Comparison of ENCODE assay signal across 8 cellular contexts in the genomic region with DNA sequence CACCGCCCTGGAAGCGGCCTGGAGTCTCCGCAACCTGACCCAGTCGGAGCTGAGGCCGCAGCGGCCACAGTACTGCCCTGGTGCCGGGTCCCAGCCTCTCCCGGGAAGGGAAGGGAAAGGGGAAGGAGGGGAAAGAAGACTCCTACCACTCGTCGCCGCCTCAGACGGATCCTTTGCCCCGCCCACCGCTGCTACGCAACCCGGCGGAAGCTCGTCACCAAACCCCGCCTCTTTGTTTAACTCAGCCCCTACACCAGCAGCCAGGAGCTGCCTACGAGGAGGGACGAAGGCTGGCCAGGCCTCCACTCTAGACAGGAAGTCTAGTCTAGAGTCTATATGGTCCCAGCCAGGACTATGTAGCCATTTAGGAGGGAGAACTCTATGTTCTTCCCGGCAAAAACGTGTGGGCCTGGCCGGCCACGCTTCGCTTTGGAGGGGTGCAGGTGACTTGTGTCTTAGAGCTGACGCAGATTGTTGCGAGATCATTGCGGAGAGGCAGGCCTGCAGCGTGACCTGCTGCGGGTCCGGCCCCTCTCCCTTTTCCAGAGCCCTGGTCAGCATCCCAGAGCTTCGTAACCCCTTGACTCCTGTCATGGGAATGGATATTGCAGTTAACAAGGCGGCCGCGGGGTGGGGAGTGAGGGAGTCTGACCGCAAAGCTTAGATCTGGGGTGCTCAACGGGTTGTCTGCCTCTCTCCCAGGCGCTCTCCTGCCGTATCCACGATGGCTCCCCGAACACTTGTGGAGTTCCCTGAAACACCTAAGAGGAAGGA. TPM values are rescaled to one million over a fixed set of nuclear protein-coding genes. Genes with fewer than 3 reads are reported as not detected.
DNase-seq lines count a peak whose midpoint lies in the region; ATAC-seq and TF ChIP-seq lines count a peak whose summit lies in the region.

Gene RNF41, minus strand, starts transcription at position 166 of the 774 bp plus-strand sequence. CDS start 7,875 bp downstream, outside the sequence.

- H3K27ac Mint-ChIP-seq in activated CD4-positive, alpha-beta T cell treated with anti-CD3 and anti-CD28 coated beads, Interleukin-2, amount 10 ng/mL, durations not matched to agents 24 days and 14 days = peak within 1 kb of the TSS; percentile 95

- H3K4me3 ChIP-seq in BJ (ENCODE audit: low read depth, low read length) (peak within 1 kb of the TSS; percentile 91), coronary artery (peak within 1 kb of the TSS; percentile 85)

- H3K27me3 ChIP-seq in BJ (ENCODE audit: control insufficient read depth, insufficient read depth, low read length) = no peaks in the 10 kb centered on the region

- intact Hi-C loops in activated CD4-positive, alpha-beta T cell treated with anti-CD3 and anti-CD28 coated beads, Interleukin-2, amount 10 ng/mL, durations not matched to agents 24 days and 14 days (cut with micrococcal nuclease) = loop anchor here (1.0 to 5.0 kb wide), 4 partner anchors 69 to 405 kb away; partner anchors contain the start of genes CS, MYL6B, ORMDL2 and SARNP
- intact Hi-C loops in left colon (cut with DNase I, micrococcal nuclease) = no loop called here

- peaks cover 39% of the 10 kb centered on the region for H3K4me1 Mint-ChIP-seq in activated CD4-positive, alpha-beta T cell treated with anti-CD3 and anti-CD28 coated beads, Interleukin-2, amount 10 ng/mL, durations not matched to agents 24 days and 14 days

- TF ChIP-seq CTCF in BJ (IDR thresholded peaks at IDR 0.05; ENCODE audit: insufficient read depth, low read depth, low read length) (no peak), coronary artery (IDR thresholded peaks at IDR 0.05) (no peak)

- CTCF ChIA-PET in BJ (lab: Yijun Ruan, JAX) = interaction anchor here (0.6 to 4.2 kb wide), 20 partner anchors 10 to 270 kb away, joined by 3 to 132 read pairs (median 4); partner anchors contain the start of genes ANKRD52, COQ10A, MYL6B and SMARCC2

- POLR2A ChIA-PET in BJ (lab: Charles Lee) = interaction anchor here (0.8 to 2.2 kb wide), 8 partner anchors 22 to 248 kb away, joined by 3 to 25 read pairs (median 5); partner anchors contain the start of genes CNPY2, ESYT1, RAB5B and SMARCC2

- H3K27me3 Mint-ChIP-seq in activated CD4-positive, alpha-beta T cell treated with anti-CD3 and anti-CD28 coated beads, Interleukin-2, amount 10 ng/mL, durations not matched to agents 24 days and 14 days = no peaks in the 10 kb centered on the region

- H3K27ac ChIP-seq in coronary artery = peak within 1 kb of the TSS; percentile 95 to 98

- ATAC-seq in GM19324 (IDR thresholded peaks at IDR 0.05; ENCODE audit: low FRiP score, unreplicated experiment) (peak; percentile 78), HG03469 (IDR thresholded peaks at IDR 0.05; ENCODE audit: unreplicated experiment) (peak; percentile 62), left colon (peak; percentile 79)

- DNase-seq in BJ (ENCODE audit: low read depth) (peak; percentile 91), NCI-H526 treated with DMSO at 0.1 percent for 48 hours (lab: John Stamatoyannopoulos, UW) (peak; percentile 92), coronary artery (ENCODE audit: low spot score) (peak; percentile 99), left colon (peak; percentile 98 to 99)
- DNase-seq in activated CD4-positive, alpha-beta T cell treated with anti-CD3 and anti-CD28 coated beads, Interleukin-2, amount 10 ng/mL, durations not matched to agents 24 days and 14 days = peak; percentile 98
- peak; percentile 90 for DNase-seq in stimulated activated CD4-positive, alpha-beta T cell treated with anti-CD3 and anti-CD28 coated beads, Interleukin-1b, Interleukin-23, amount 100 ng/mL, for 48 hours

- peak within 1 kb of the TSS; percentile 100 for H3K4me3 Mint-ChIP-seq in activated CD4-positive, alpha-beta T cell treated with anti-CD3 and anti-CD28 coated beads, Interleukin-2, amount 10 ng/mL, durations not matched to agents 24 days and 14 days

- H3K36me3 Mint-ChIP-seq in activated CD4-positive, alpha-beta T cell treated with anti-CD3 and anti-CD28 coated beads, Interleukin-2, amount 10 ng/mL, durations not matched to agents 24 days and 14 days (ENCODE audit: low read depth) = peaks cover 16% of the 10 kb centered on the region

- peaks cover 5% of the 10 kb centered on the region for H3K36me3 ChIP-seq in BJ (ENCODE audit: control insufficient read depth, insufficient read depth, low read length)

- H3K9me3 Mint-ChIP-seq in activated CD4-positive, alpha-beta T cell treated with anti-CD3 and anti-CD28 coated beads, Interleukin-2, amount 10 ng/mL, durations not matched to agents 24 days and 14 days = no peaks in the 10 kb centered on the region

RNA-seq across cellular contexts. Expression of gene RNF41, which starts in this region (rescaled TPM):
- polyA plus RNA-seq in BJ (2011; rRNA removed) = 212 and 338 TPM in 2 replicates
- 374 and 608 TPM in 2 replicates for polyA minus RNA-seq in BJ (2011; rRNA and poly(A)+ RNA removed)
- total RNA-seq in activated CD4-positive, alpha-beta T cell treated with anti-CD3 and anti-CD28 coated beads, Interleukin-2, amount 10 ng/mL, durations not matched to agents 24 days and 14 days = 39.8 and 41.1 TPM in 2 replicates
- 10 to 100 TPM; 31.5 to 35.1 TPM for total RNA-seq in left colon

Comparison
In these comparisons a context has a peak if more than half of its experiments do, and no peak if none do; other contexts are left out.
1. Peak in every context shown above with its lines: DNase-seq, ATAC-seq, H3K4me3 ChIP-seq and H3K27ac ChIP-seq.